In the genomic region with DNA sequence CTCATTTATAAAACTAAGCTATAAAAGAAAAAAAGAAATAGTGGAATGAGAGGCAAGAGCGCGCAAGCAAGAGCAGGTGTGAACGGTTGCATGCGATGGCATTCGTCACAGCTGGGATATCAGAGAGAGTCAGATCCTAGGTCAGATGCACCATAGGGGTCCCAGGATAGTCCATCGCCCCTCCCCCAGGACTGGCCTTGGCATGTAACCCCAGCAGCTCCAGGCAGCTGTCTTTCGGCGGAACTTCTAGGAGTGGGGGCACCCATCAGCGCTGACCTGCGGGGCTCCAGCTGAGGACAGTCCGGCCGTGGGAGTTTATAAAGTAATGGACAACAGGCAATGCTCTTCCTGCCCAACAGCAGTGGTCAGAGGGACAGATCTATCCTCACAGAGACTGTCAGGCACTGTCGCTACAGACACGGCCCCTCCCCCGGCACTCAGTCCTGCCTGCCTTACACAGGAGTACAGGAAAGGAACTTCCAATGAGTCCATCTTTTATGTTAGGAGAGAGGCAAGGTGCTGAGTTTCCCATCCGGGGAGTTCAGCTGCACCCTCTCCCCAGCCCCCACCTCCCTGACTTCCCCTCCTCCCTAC, we compare ENCODE assay signal across 9 cellular contexts. TPM values are rescaled to one million over a fixed set of nuclear protein-coding genes. Genes with fewer than 3 reads are reported as not detected.
DNase-seq lines count a peak whose midpoint lies in the region; ATAC-seq, FAIRE-seq and TF ChIP-seq lines count a peak whose summit lies in the region.
"Had no signal": no experiment of that assay in that cellular context is flagged by ENCODE, and none has a peak within 500 bp of the region (broad histone marks: within the 10 kb centered on the region; RNA-seq: fewer than 3 reads in every experiment).

No MANE protein-coding gene starts in this region.

- H4K20me1 ChIP-seq in OCI-LY7 (ENCODE audit: insufficient read depth, low read length) = no peaks in the 10 kb centered on the region

- no peak overlapping the region; the same call in 2 of the 3 replicates for H3K4me3 ChIP-seq in A549
- H3K4me3 ChIP-seq in BE2C (ENCODE audit: low read depth, low read length) = peak overlapping the region; percentile 45
- H3K4me3 ChIP-seq in ascending aorta = peak overlapping the region; percentile 45 to 53
- no peak overlapping the region for H3K4me3 ChIP-seq in OCI-LY7 (ENCODE audit: low read depth, low read length, poor library complexity, severe bottlenecking)

- H3K4me2 ChIP-seq in A549 (peak overlapping the region; percentile 79), OCI-LY7 (ENCODE audit: low read length) (no peak overlapping the region)

- no peak for TF ChIP-seq RAD21 in A549 (conservative IDR thresholded peaks at IDR 0.05 in 1 of 2, IDR thresholded peaks at IDR 0.05 in 1 of 2)

- DNase-seq in A549 (ENCODE audit: low read depth in 1 of 2, low spot score in 1 of 2) = no peak
- no peak for DNase-seq in BE2C
- DNase-seq in ascending aorta (ENCODE audit: low spot score in 2 of 2) = no peak
- no peak for DNase-seq in mesothelial cell of epicardium (ENCODE audit: low spot score in 2 of 2, unreplicated experiment in 2 of 2)
- DNase-seq in OCI-LY7 (ENCODE audit: low spot score) = no peak
- DNase-seq in GM13977 (ENCODE audit: low spot score) = no peak
- DNase-seq: PC-3 had no signal

- in situ Hi-C loops in GM13977 (cut with MboI; ENCODE audit: low pct_unique_long_range_greater_than_20kb, low sequenced_read_pairs, unreplicated experiment) = no loop called here

- no peak for ATAC-seq in A549
- ATAC-seq in GM19351 (IDR thresholded peaks at IDR 0.05; ENCODE audit: unreplicated experiment) = no peak

- no peak overlapping the region for H3K27ac Mint-ChIP-seq in mesothelial cell of epicardium

- H3K79me2 ChIP-seq in OCI-LY7 (ENCODE audit: insufficient read depth, low read depth, low read length) = no peaks in the 10 kb centered on the region

- no peak for TF ChIP-seq CTCF in A549 (IDR thresholded peaks at IDR 0.05)
- TF ChIP-seq CTCF in BE2C (IDR thresholded peaks at IDR 0.05; ENCODE audit: low read depth, low read length) = no peak
- no peak for TF ChIP-seq CTCF in ascending aorta (IDR thresholded peaks at IDR 0.05)
- TF ChIP-seq CTCF in mesothelial cell of epicardium (IDR thresholded peaks at IDR 0.05; ENCODE audit: unreplicated experiment) = no peak
- TF ChIP-seq CTCF in OCI-LY7 (conservative IDR thresholded peaks at IDR 0.05; ENCODE audit: low read length) = no peak
- TF ChIP-seq CTCF in GM13977 (IDR thresholded peaks at IDR 0.05; ENCODE audit: extremely low read depth, insufficient read depth, missing control alignments) = no peak

- H3K9me3 ChIP-seq in A549 (peaks cover 11% of the 10 kb centered on the region; the same call in 1 of the 3 replicates), BE2C (no peaks in the 10 kb centered on the region), ascending aorta (peaks cover 0 to 7% of the 10 kb centered on the region in 2 donors), OCI-LY7 (ENCODE audit: low read length) (0 out of 2 replicates have a peak, but pooled peaks cover 7% of the 10 kb centered on the region)
- H3K9me3 ChIP-seq: neutrophil had no signal

- H3K4me1 ChIP-seq in A549 (peaks cover 4% of the 10 kb centered on the region; the same call in 1 of the 3 replicates), BE2C (no peaks in the 10 kb centered on the region), ascending aorta (peaks cover 3 to 11% of the 10 kb centered on the region in 2 donors), OCI-LY7 (ENCODE audit: insufficient read depth, low read length, poor library complexity, severe bottlenecking) (no peaks in the 10 kb centered on the region)

- peak overlapping the region; percentile 69 for H3K4me3 Mint-ChIP-seq in mesothelial cell of epicardium

- TF ChIP-seq POLR2A in A549 (IDR thresholded peaks at IDR 0.05; ENCODE audit: low read length) = no peak

- H3K27ac ChIP-seq in A549 = no peak overlapping the region
- H3K27ac ChIP-seq in ascending aorta = no peak overlapping the region
- no peak overlapping the region for H3K27ac ChIP-seq in OCI-LY7 (ENCODE audit: low read depth, low read length, poor library complexity, severe bottlenecking)
- H3K27ac ChIP-seq: neutrophil had no signal

- BruUV-seq in OCI-LY7 (replicated peaks; lab: Mats Ljungman, UMichigan) = no TSS peak

- no peaks in the 10 kb centered on the region for H3K9me2 ChIP-seq in OCI-LY7 (ENCODE audit: insufficient read depth, low read length)

- H3K27me3 ChIP-seq in BE2C = peaks cover 52% of the 10 kb centered on the region
- no peaks in the 10 kb centered on the region for H3K27me3 ChIP-seq in ascending aorta

- no peak for TF ChIP-seq EP300 in A549 (IDR thresholded peaks at IDR 0.05)

- peaks cover 41% of the 10 kb centered on the region for H3K4me1 Mint-ChIP-seq in mesothelial cell of epicardium

- CTCF ChIA-PET in A549 (lab: Yijun Ruan, JAX) (interaction anchor here (0.5 to 0.7 kb wide), 3 partner anchors 30 to 472 kb away, joined by 3 read pairs; no protein-coding TSS in a partner anchor), OCI-LY7 (lab: Charles Lee; ENCODE audit: unreplicated experiment) (no interaction called here)

- intact Hi-C loops in ascending aorta (cut with DNase I) (no loop called here), OCI-LY7 (cut with micrococcal nuclease; ENCODE audit: unreplicated experiment) (no loop called here)

- POLR2A ChIA-PET in A549 (lab: Yijun Ruan, JAX) (interaction anchor here (1.5 kb wide), 1 partner anchor 202 kb away, joined by 3 read pairs; a partner anchor contains a TSS), OCI-LY7 (lab: Charles Lee) (interaction anchor here (0.7 to 0.9 kb wide), 2 partner anchors 54 to 56 kb away, joined by 3 read pairs; no protein-coding TSS in a partner anchor)

- FAIRE-seq in A549 (lab: Jason Lieb, UNC) = no peak

- H3K36me3 Mint-ChIP-seq in mesothelial cell of epicardium = no peaks in the 10 kb centered on the region

- peaks cover 10% of the 10 kb centered on the region for H3K9me3 Mint-ChIP-seq in mesothelial cell of epicardium

- H2AFZ ChIP-seq in OCI-LY7 (ENCODE audit: low read length) = no peak overlapping the region

- WGBS in A549 (ENCODE audit: missing lambda C conversion rate) = 64% methylated on average over 12 of the region's 16 CpGs

- peaks cover 69% of the 10 kb centered on the region for H3K27me3 Mint-ChIP-seq in mesothelial cell of epicardium (ENCODE audit: low read depth)

- H3K36me3 ChIP-seq in BE2C = no peaks in the 10 kb centered on the region
- H3K36me3 ChIP-seq in ascending aorta = no peaks in the 10 kb centered on the region
- no peaks in the 10 kb centered on the region for H3K36me3 ChIP-seq in OCI-LY7 (ENCODE audit: insufficient read depth, low read length)
- H3K36me3 ChIP-seq: neutrophil had no signal

TF ChIP-seq in A549, 52 proteins besides CTCF, POLR2A, EP300 and RAD21:
- TF ChIP-seq, protein P1, sequence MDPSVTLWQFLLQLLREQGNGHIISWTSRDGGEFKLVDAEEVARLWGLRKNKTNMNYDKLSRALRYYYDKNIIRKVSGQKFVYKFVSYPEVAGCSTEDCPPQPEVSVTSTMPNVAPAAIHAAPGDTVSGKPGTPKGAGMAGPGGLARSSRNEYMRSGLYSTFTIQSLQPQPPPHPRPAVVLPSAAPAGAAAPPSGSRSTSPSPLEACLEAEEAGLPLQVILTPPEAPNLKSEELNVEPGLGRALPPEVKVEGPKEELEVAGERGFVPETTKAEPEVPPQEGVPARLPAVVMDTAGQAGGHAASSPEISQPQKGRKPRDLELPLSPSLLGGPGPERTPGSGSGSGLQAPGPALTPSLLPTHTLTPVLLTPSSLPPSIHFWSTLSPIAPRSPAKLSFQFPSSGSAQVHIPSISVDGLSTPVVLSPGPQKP (IDR thresholded peaks at IDR 0.05; ENCODE audit: low read depth, low read length) = no peak
- TF ChIP-seq HDAC2 (IDR thresholded peaks at IDR 0.05) (no peak), TFCP2L1 (CRISPR knock-in tag; IDR thresholded peaks at IDR 0.05) (no peak), HOXB13 (CRISPR knock-in tag; IDR thresholded peaks at IDR 0.05; ENCODE audit: low read depth) (no peak), RARB (CRISPR knock-in tag; IDR thresholded peaks at IDR 0.05) (no peak), MAZ (IDR thresholded peaks at IDR 0.05; ENCODE audit: borderline replicate concordance, low read depth, low read length) (no peak)
TF ChIP-seq in A549: peak in this region for 0.

RNA-seq across cellular contexts. Expression of a gene that starts 1.4 kb away (rescaled TPM):
- polyA plus RNA-seq in A549 (2011; rRNA removed) (not detected in 2 replicates), A549 (2017; fragmentation: RNase III; extraction: RNeasy Plus Mini Kit Qiagen cat#74134 plus additional on column Dnase treatment) (not detected in 3 replicates)
- not detected in 2 replicates for polyA plus RNA-seq in A549 (2012; cell fraction: cytosol; rRNA removed)
- not detected in 2 replicates for polyA plus RNA-seq in A549 (2012; cell fraction: nucleus; rRNA removed)
- not detected in 2 replicates for polyA minus RNA-seq in A549 (2011; rRNA and poly(A)+ RNA removed)
- 0.06 TPM for polyA plus RNA-seq in BE2C (2012; ENCODE audit: insufficient read depth, insufficient read length, low read depth)
- total RNA-seq in ascending aorta (not detected), mesothelial cell of epicardium (0.42 to 0.57 TPM (median 0.51 TPM) in 3 replicates), OCI-LY7 (2022) (not detected in 2 replicates)
- not detected in 2 replicates for total RNA-seq in OCI-LY7 (2014; rRNA removed; shearing (Covaris generic))
- total RNA-seq: PC-3 had no signal

Comparison
In these comparisons a context has a peak if more than half of its experiments do, and no peak if none do; other contexts are left out.
1. H3K4me3 ChIP-seq: peak in BE2C (single experiment) and ascending aorta (2 of 2); none in A549 (single experiment) and OCI-LY7 (single experiment).